ENCODE assay signal across 8 cellular contexts in genomic region chr14:50560929-50561280, GRCh38. TPM values are rescaled to one million over a fixed set of nuclear protein-coding genes. Genes with fewer than 3 reads are reported as not detected.
DNase-seq lines count a peak whose midpoint lies in the region; ATAC-seq and TF ChIP-seq lines count a peak whose summit lies in the region.

No MANE protein-coding gene starts in this region.

- peak; percentile 84 for ATAC-seq in mucosa of descending colon
- no peak for ATAC-seq in HG03571 (IDR thresholded peaks at IDR 0.05; ENCODE audit: unreplicated experiment)

- no peak for TF ChIP-seq POLR2A in erythroblast (IDR thresholded peaks at IDR 0.05; ENCODE audit: low read length)

- TF ChIP-seq CTCF in AG09309 (IDR thresholded peaks at IDR 0.05; ENCODE audit: control insufficient read depth, insufficient read depth, low read depth, low read length, missing control alignments) (no peak), mucosa of descending colon (IDR thresholded peaks at IDR 0.05) (no peak)

- intact Hi-C loops in mucosa of descending colon (cut with DNase I, micrococcal nuclease), result no loop called here

- H3K4me3 ChIP-seq in AG09309 (ENCODE audit: control insufficient read depth, low read depth, low read length), result peak overlapping the region; percentile 55
- H3K4me3 ChIP-seq in mucosa of descending colon, result peak overlapping the region; percentile 22

- H3K36me3 ChIP-seq in mucosa of descending colon (ENCODE audit: low read depth), result no peaks in the 10 kb centered on the region

- no peaks in the 10 kb centered on the region for H3K9me3 ChIP-seq in mucosa of descending colon

- H3K4me1 ChIP-seq in mucosa of descending colon (ENCODE audit: low read depth), result no peaks in the 10 kb centered on the region

- peak; percentile 20 for DNase-seq in AG09309 (ENCODE audit: low read depth)
- peak; percentile 73 for DNase-seq in HCEC 1CT
- DNase-seq in NCI-H526 (lab: John Stamatoyannopoulos, UW), result peak; percentile 53 to 90
- peak; percentile 19 for DNase-seq in activated T-cell treated with anti-CD3 and anti-CD28 coated beads for 1 hour (ENCODE audit: low read depth)
- peak; percentile 10 to 18 for DNase-seq in erythroblast (lab: John Stamatoyannopoulos, UW)
- DNase-seq in mucosa of descending colon, result peak; percentile 73 to 85 (median 81)
- DNase-seq in stimulated activated CD8-positive, alpha-beta memory T cell treated with anti-CD3 and anti-CD28 coated beads, Interleukin-4, amount 100 ng/mL, for 1 hour (ENCODE audit: low read depth in 2 of 2, low spot score in 1 of 2), result peak; percentile 3 to 6

RNA-seq across cellular contexts. Expression of gene ATL1, which starts 1.0 kb away (rescaled TPM):
- total RNA-seq in mucosa of descending colon, result 10 to 100 TPM; 12.0 to 15.1 (median 13.1) TPM

RNA-seq across cellular contexts. Expression of gene MAP4K5, which starts 28.5 kb away (rescaled TPM):
- total RNA-seq in mucosa of descending colon, result 10 to 100 TPM; 42.2 to 65.8 (median 45.3) TPM

Comparison
In these comparisons a context has a peak if more than half of its experiments do, and no peak if none do; other contexts are left out.
1. DNase-seq: peak in every context shown above with its lines; median percentile 81 in mucosa of descending colon; 73 in HCEC 1CT; 72 in NCI-H526; 20 in AG09309; 19 in activated T-cell treated with anti-CD3 and anti-CD28 coated beads for 1 hour; 14 in erythroblast; 4 in stimulated activated CD8-positive, alpha-beta memory T cell treated with anti-CD3 and anti-CD28 coated beads, Interleukin-4, amount 100 ng/mL, for 1 hour.